Comparison of ENCODE assay signal across 1 cellular context in genomic region chrX:119791437-119792231, GRCh38.
A peak's percentile ranks its signal among the peaks of the same experiment; 100 is the strongest.
TF ChIP-seq lines count a peak whose summit lies in the region.

Gene RPL39, minus strand, starts transcription at chrX:119791630. Its CDS starts 54 bp downstream, at chrX:119791576.

TF ChIP-seq in HepG2, 621 proteins besides CTCF, POLR2A, EP300 and RAD21 (continued from another document and continues in another):
- TF ChIP-seq ATF3 (CRISPR knock-in tag; IDR thresholded peaks at IDR 0.05) (no peak), HNRNPLL (IDR thresholded peaks at IDR 0.05; ENCODE audit: low read depth, low read length, poor library complexity, severe bottlenecking) (peak; percentile 58), MXD3 (CRISPR knock-in tag; IDR thresholded peaks at IDR 0.05) (peak; percentile 55; the same call in 1 of the 2 replicates), ZNF761 (CRISPR knock-in tag; conservative IDR thresholded peaks at IDR 0.05) (no peak), XRCC5 (optimal IDR thresholded peaks at IDR 0.05; ENCODE audit: low read length) (peak; percentile 39), TGIF2 (CRISPR knock-in tag; IDR thresholded peaks at IDR 0.05) (peak; percentile 23; the same call in 1 of the 2 replicates), CHD2 (IDR thresholded peaks at IDR 0.05; ENCODE audit: low read depth, low read length) (no peak), ZNF788 (CRISPR knock-in tag; IDR thresholded peaks at IDR 0.05; ENCODE audit: borderline replicate concordance) (no peak), BHLHE40 (IDR thresholded peaks at IDR 0.05; ENCODE audit: low read length) (no peak), ZNF350 (CRISPR knock-in tag; IDR thresholded peaks at IDR 0.05; ENCODE audit: borderline replicate concordance, low read depth) (peak; percentile 70; the same call in 1 of the 2 replicates), ZNF230 (CRISPR knock-in tag; IDR thresholded peaks at IDR 0.05) (peak; percentile 31; the same call in 1 of the 2 replicates), KMT2A (CRISPR knock-in tag; IDR thresholded peaks at IDR 0.05) (0 out of 2 replicates have a peak, but pooled peaks have one; percentile 41), PHF20 (CRISPR knock-in tag; IDR thresholded peaks at IDR 0.05) (peak; percentile 46; the same call in 1 of the 2 replicates), SP140L (CRISPR knock-in tag; IDR thresholded peaks at IDR 0.05; ENCODE audit: borderline replicate concordance) (no peak), ZNF18 (CRISPR knock-in tag; IDR thresholded peaks at IDR 0.05; ENCODE audit: insufficient replicate concordance) (no peak), MAZ (IDR thresholded peaks at IDR 0.05; ENCODE audit: borderline replicate concordance, low read depth, low read length) (no peak), MAZ (CRISPR knock-in tag; IDR thresholded peaks at IDR 0.05; ENCODE audit: low read depth) (0 out of 2 replicates have a peak, but pooled peaks have one; percentile 34), TEAD3 (CRISPR knock-in tag; optimal IDR thresholded peaks at IDR 0.05; ENCODE audit: borderline replicate concordance) (no peak), KDM6A (CRISPR knock-in tag; IDR thresholded peaks at IDR 0.05; ENCODE audit: low read depth) (no peak), FOXA1 (IDR thresholded peaks at IDR 0.05) (no peak), FOXA1 (CRISPR knock-in tag; IDR thresholded peaks at IDR 0.05) (0 out of 2 replicates have a peak, but pooled peaks have one; percentile 21), SP5 (CRISPR knock-in tag; IDR thresholded peaks at IDR 0.05; ENCODE audit: borderline replicate concordance, low read depth) (peak; percentile 10; the same call in 1 of the 2 replicates), ZBED4 (CRISPR knock-in tag; IDR thresholded peaks at IDR 0.05; ENCODE audit: borderline replicate concordance) (no peak), DR1 (CRISPR knock-in tag; IDR thresholded peaks at IDR 0.05) (peak; percentile 87), ZNF234 (CRISPR knock-in tag; conservative IDR thresholded peaks at IDR 0.05) (no peak), ZNF891 (CRISPR knock-in tag; IDR thresholded peaks at IDR 0.05) (0 out of 2 replicates have a peak, but pooled peaks have one; percentile 30), ZNF839 (CRISPR knock-in tag; IDR thresholded peaks at IDR 0.05; ENCODE audit: borderline replicate concordance) (no peak), CEBPG (CRISPR knock-in tag; IDR thresholded peaks at IDR 0.05) (no peak), TEF (CRISPR knock-in tag; IDR thresholded peaks at IDR 0.05) (no peak), ZKSCAN5 (CRISPR knock-in tag; IDR thresholded peaks at IDR 0.05) (0 out of 2 replicates have a peak, but pooled peaks have one; percentile 25), SOX13 (IDR thresholded peaks at IDR 0.05) (no peak), SOX13 (CRISPR knock-in tag; conservative IDR thresholded peaks at IDR 0.05 in 1 of 2, IDR thresholded peaks at IDR 0.05 in 1 of 2) (0 out of 4 replicates have a peak, but pooled peaks of 1 of the 2 experiments have one; percentile 9), SMYD3 (CRISPR knock-in tag; IDR thresholded peaks at IDR 0.05) (no peak), ZBTB2 (CRISPR knock-in tag; IDR thresholded peaks at IDR 0.05; ENCODE audit: low read depth) (no peak), NR2C2 (CRISPR knock-in tag; IDR thresholded peaks at IDR 0.05; ENCODE audit: borderline replicate concordance) (peak; percentile 40; the same call in 1 of the 2 replicates), TCF12 (IDR thresholded peaks at IDR 0.05) (no peak), TCF12 (CRISPR knock-in tag; IDR thresholded peaks at IDR 0.05) (0 out of 2 replicates have a peak, but pooled peaks have one; percentile 31), MYC (CRISPR knock-in tag; IDR thresholded peaks at IDR 0.05; ENCODE audit: borderline replicate concordance) (peak; percentile 81; the same call in 1 of the 2 replicates), ZNF800 (CRISPR knock-in tag; IDR thresholded peaks at IDR 0.05) (peak; percentile 39; the same call in 1 of the 2 replicates), TMF1 (CRISPR knock-in tag; IDR thresholded peaks at IDR 0.05; ENCODE audit: low read depth) (no peak), ZNF44 (CRISPR knock-in tag; IDR thresholded peaks at IDR 0.05) (no peak), ZNF580 (CRISPR knock-in tag; IDR thresholded peaks at IDR 0.05; ENCODE audit: borderline replicate concordance, low read depth) (peak; percentile 24; the same call in 1 of the 2 replicates), U2AF2 (IDR thresholded peaks at IDR 0.05; ENCODE audit: low read depth, low read length) (no peak), TFDP2 (CRISPR knock-in tag; IDR thresholded peaks at IDR 0.05) (peak; percentile 57; the same call in 1 of the 2 replicates), ZBTB8A (CRISPR knock-in tag; IDR thresholded peaks at IDR 0.05; ENCODE audit: borderline replicate concordance, low read depth) (no peak), ZBTB14 (CRISPR knock-in tag; IDR thresholded peaks at IDR 0.05) (no peak), ZNF816 (CRISPR knock-in tag; IDR thresholded peaks at IDR 0.05; ENCODE audit: borderline replicate concordance) (0 out of 2 replicates have a peak, but pooled peaks have one; percentile 33), MAX (IDR thresholded peaks at IDR 0.05) (peak; percentile 59; the same call in 1 of the 2 replicates), ZNF737 (CRISPR knock-in tag; IDR thresholded peaks at IDR 0.05; ENCODE audit: borderline replicate concordance) (no peak), IRX3 (CRISPR knock-in tag; IDR thresholded peaks at IDR 0.05; ENCODE audit: borderline replicate concordance, low read depth) (peak; percentile 75; the same call in 1 of the 2 replicates), NR2F6 (IDR thresholded peaks at IDR 0.05) (no peak), NR2F6 (CRISPR knock-in tag; IDR thresholded peaks at IDR 0.05) (no peak), HOXA3 (CRISPR knock-in tag; IDR thresholded peaks at IDR 0.05) (peak; percentile 47; the same call in 1 of the 2 replicates), GFI1 (CRISPR knock-in tag; IDR thresholded peaks at IDR 0.05; ENCODE audit: borderline replicate concordance) (0 out of 2 replicates have a peak, but pooled peaks have one; percentile 46), DNMT3B (CRISPR knock-in tag; conservative IDR thresholded peaks at IDR 0.05) (no peak), MTF2 (CRISPR knock-in tag; IDR thresholded peaks at IDR 0.05; ENCODE audit: borderline replicate concordance) (no peak), ATF1 (CRISPR knock-in tag; IDR thresholded peaks at IDR 0.05) (peak; percentile 53; the same call in 1 of the 2 replicates), POLR2AphosphoS5 (IDR thresholded peaks at IDR 0.05; ENCODE audit: low read depth, low read length) (peak; percentile 94), ELF4 (CRISPR knock-in tag; IDR thresholded peaks at IDR 0.05; ENCODE audit: borderline replicate concordance) (peak; percentile 24; the same call in 1 of the 2 replicates), ZNF570 (CRISPR knock-in tag; IDR thresholded peaks at IDR 0.05; ENCODE audit: borderline replicate concordance) (no peak), HOXD1 (CRISPR knock-in tag; IDR thresholded peaks at IDR 0.05) (0 out of 2 replicates have a peak, but pooled peaks have one; percentile 19)
